In genomic region chr6:111840821-111841220, GRCh38 we compare ENCODE assay signal across 15 cellular contexts. TPM values are rescaled to one million over a fixed set of nuclear protein-coding genes. Genes with fewer than 3 reads are reported as not detected.
A peak's percentile ranks its signal among the peaks of the same experiment; 100 is the strongest.
DNase-seq lines count a peak whose midpoint lies in the region; ATAC-seq and TF ChIP-seq lines count a peak whose summit lies in the region.
"Had no signal": no experiment of that assay in that cellular context is flagged by ENCODE, and none has a peak within 500 bp of the region (broad histone marks: within the 10 kb centered on the region; RNA-seq: fewer than 3 reads in every experiment).

No MANE protein-coding gene starts in this region.

- peaks cover 8 to 55% (median 41%) of the 10 kb centered on the region in 4 donors for H3K4me1 Mint-ChIP-seq in CD4-positive, CD25-positive, alpha-beta regulatory T cell
- peaks cover under 1% of the 10 kb centered on the region for H3K4me1 Mint-ChIP-seq in neural progenitor cell
- peaks cover 0 to 8% (median 0%) of the 10 kb centered on the region in 3 donors for H3K4me1 Mint-ChIP-seq in CD8-positive, alpha-beta memory T cell
- H3K4me1 Mint-ChIP-seq in T-helper 17 cell: peaks cover 54% of the 10 kb centered on the region

- H3K4me1 ChIP-seq in BLaER1 (peaks cover 94% of the 10 kb centered on the region), neural progenitor cell (peaks cover 58% of the 10 kb centered on the region)
- peaks cover 100% of the 10 kb centered on the region for H3K4me1 ChIP-seq in CD4-positive, CD25-positive, alpha-beta regulatory T cell (ENCODE audit: control insufficient read depth, insufficient read depth, low read length, poor library complexity, severe bottlenecking)
- peaks cover 84% of the 10 kb centered on the region for H3K4me1 ChIP-seq in effector memory CD4-positive, alpha-beta T cell (ENCODE audit: control insufficient read depth, insufficient read depth, low read length, poor library complexity, severe bottlenecking)
- H3K4me1 ChIP-seq in CD8-positive, alpha-beta memory T cell (ENCODE audit: insufficient read depth, low read length): peaks cover 100% of the 10 kb centered on the region

- H3K27me3 ChIP-seq in BLaER1 (no peaks in the 10 kb centered on the region), neural progenitor cell (no peaks in the 10 kb centered on the region)
- no peaks in the 10 kb centered on the region for H3K27me3 ChIP-seq in CD4-positive, CD25-positive, alpha-beta regulatory T cell (ENCODE audit: control insufficient read depth, insufficient read depth, low read length)
- H3K27me3 ChIP-seq in effector memory CD4-positive, alpha-beta T cell (replicated peaks; ENCODE audit: control insufficient read depth, insufficient read depth, low read length, poor library complexity, severe bottlenecking): no peaks in the 10 kb centered on the region
- no peaks in the 10 kb centered on the region for H3K27me3 ChIP-seq in CD8-positive, alpha-beta memory T cell (ENCODE audit: insufficient read depth, low read length, poor library complexity, severe bottlenecking)

- peaks cover 33% of the 10 kb centered on the region for H3F3A ChIP-seq in neural progenitor cell (ENCODE audit: low read depth)

- no peak for TF ChIP-seq CTCF in neural progenitor cell (IDR thresholded peaks at IDR 0.05)

- peaks cover under 1% of the 10 kb centered on the region for H3K36me3 Mint-ChIP-seq in CD4-positive, CD25-positive, alpha-beta regulatory T cell
- H3K36me3 Mint-ChIP-seq in neural progenitor cell (peaks cover 21% of the 10 kb centered on the region), T-helper 17 cell (ENCODE audit: low read depth) (peaks cover 4% of the 10 kb centered on the region)
- peaks cover 0 to 37% (median 0%) of the 10 kb centered on the region in 3 donors for H3K36me3 Mint-ChIP-seq in CD8-positive, alpha-beta memory T cell

- H3K27ac ChIP-seq in BLaER1: peak overlapping the region; percentile 66; the same call in 1 of the 2 replicates
- peak overlapping the region; percentile 86 for H3K27ac ChIP-seq in CD4-positive, CD25-positive, alpha-beta regulatory T cell (ENCODE audit: insufficient read depth, low read length, poor library complexity, severe bottlenecking)
- H3K27ac ChIP-seq in effector memory CD4-positive, alpha-beta T cell (ENCODE audit: insufficient read depth, low read length, poor library complexity, severe bottlenecking): peak overlapping the region; percentile 58
- H3K27ac ChIP-seq in neural progenitor cell: no peak overlapping the region
- no peak overlapping the region for H3K27ac ChIP-seq in CD8-positive, alpha-beta memory T cell (ENCODE audit: low read depth, low read length)

- H3K27me3 Mint-ChIP-seq in CD4-positive, CD25-positive, alpha-beta regulatory T cell: no peaks in the 10 kb centered on the region
- H3K27me3 Mint-ChIP-seq in neural progenitor cell (ENCODE audit: insufficient read depth, low read depth) (no peaks in the 10 kb centered on the region), T-helper 17 cell (no peaks in the 10 kb centered on the region)
- no peaks in the 10 kb centered on the region for H3K27me3 Mint-ChIP-seq in CD8-positive, alpha-beta memory T cell

- ATAC-seq in CD4-positive, CD25-positive, alpha-beta regulatory T cell (ENCODE audit: low read depth in 2 of 2): no peak
- no peak for ATAC-seq in T-helper 17 cell
- ATAC-seq: GM12878, GM23338 had no signal

- H3K4me3 Mint-ChIP-seq in CD4-positive, CD25-positive, alpha-beta regulatory T cell: peak overlapping the region in 2 of 4 donors; percentile 24 to 47
- peak overlapping the region; percentile 36 for H3K4me3 Mint-ChIP-seq in neural progenitor cell
- no peak overlapping the region for H3K4me3 Mint-ChIP-seq in CD8-positive, alpha-beta memory T cell
- no peak overlapping the region for H3K4me3 Mint-ChIP-seq in T-helper 17 cell
- H3K4me3 Mint-ChIP-seq: GM23338 had no signal

- H4K20me1 ChIP-seq in BLaER1: peaks cover 40% of the 10 kb centered on the region
- H4K20me1 ChIP-seq in neural progenitor cell (ENCODE audit: low read depth): peaks cover 38% of the 10 kb centered on the region

- peaks cover 49% of the 10 kb centered on the region for H3K79me2 ChIP-seq in neural progenitor cell (ENCODE audit: low read depth)

- H3K4me2 ChIP-seq in BLaER1 (peak overlapping the region; percentile 86), neural progenitor cell (no peak overlapping the region)
- H3K4me2 ChIP-seq: GM23338 had no signal

- H2AFZ ChIP-seq in neural progenitor cell (replicated peaks): no peak overlapping the region
- H2AFZ ChIP-seq: GM23338 had no signal

- H3K27ac Mint-ChIP-seq in CD4-positive, CD25-positive, alpha-beta regulatory T cell: peak overlapping the region in 1 of 3 donors; percentile 96
- no peak overlapping the region for H3K27ac Mint-ChIP-seq in neural progenitor cell
- H3K27ac Mint-ChIP-seq in CD8-positive, alpha-beta memory T cell: peak overlapping the region in 1 of 8 donors; percentile 22
- no peak overlapping the region for H3K27ac Mint-ChIP-seq in T-helper 17 cell
- H3K27ac Mint-ChIP-seq: GM23338 had no signal

- H3K36me3 ChIP-seq in BLaER1: peaks cover 42% of the 10 kb centered on the region
- peaks cover 6% of the 10 kb centered on the region for H3K36me3 ChIP-seq in CD4-positive, CD25-positive, alpha-beta regulatory T cell (ENCODE audit: control insufficient read depth, insufficient read depth, low read length)
- no peaks in the 10 kb centered on the region for H3K36me3 ChIP-seq in effector memory CD4-positive, alpha-beta T cell (ENCODE audit: control insufficient read depth, insufficient read depth, low read length)
- no peaks in the 10 kb centered on the region for H3K36me3 ChIP-seq in neural progenitor cell
- H3K36me3 ChIP-seq in CD8-positive, alpha-beta memory T cell (ENCODE audit: insufficient read depth, low read length): peaks cover 4% of the 10 kb centered on the region

- H3K9ac ChIP-seq in BLaER1: peak overlapping the region; percentile 38; the same call in 1 of the 2 replicates
- H3K9ac ChIP-seq in neural progenitor cell: no peak overlapping the region

- POLR2A ChIA-PET in CD8-positive, alpha-beta memory T cell (lab: Charles Lee): interaction anchor here (0.7 kb wide), 2 partner anchors 21 to 27 kb away, joined by 3 to 6 read pairs; no protein-coding TSS in a partner anchor

- no peak overlapping the region for H3K4me3 ChIP-seq in BLaER1
- peak overlapping the region; percentile 72 for H3K4me3 ChIP-seq in CD4-positive, CD25-positive, alpha-beta regulatory T cell (ENCODE audit: low read depth, low read length)
- H3K4me3 ChIP-seq in effector memory CD4-positive, alpha-beta T cell (ENCODE audit: insufficient read depth, low read depth, low read length, poor library complexity, severe bottlenecking): no peak overlapping the region
- H3K4me3 ChIP-seq in neural progenitor cell: no peak overlapping the region
- no peak overlapping the region for H3K4me3 ChIP-seq in CD8-positive, alpha-beta memory T cell (ENCODE audit: low read length)
- H3K4me3 ChIP-seq: GM12878, GM23338 had no signal

- DNase-seq in CD4-positive, CD25-positive, alpha-beta regulatory T cell: no peak
- DNase-seq in effector memory CD4-positive, alpha-beta T cell: no peak
- DNase-seq in neural progenitor cell (ENCODE audit: low spot score): no peak
- no peak for DNase-seq in CD8-positive, alpha-beta memory T cell
- DNase-seq in T-helper 17 cell: no peak
- no peak for DNase-seq in NCI-H1436 (lab: John Stamatoyannopoulos, UW)
- DNase-seq: GDM1, MM.1S, NCI-H1092 treated with DMSO at 0.1 percent for 48 hours, NCI-H1694, NCI-H2227 treated with DMSO at 0.1 percent for 48 hours, NCI-H524 had no signal

- 0 out of 2 replicates have a peak, but pooled peaks cover 14% of the 10 kb centered on the region for H3K9me3 ChIP-seq in BLaER1
- no peaks in the 10 kb centered on the region for H3K9me3 ChIP-seq in CD4-positive, CD25-positive, alpha-beta regulatory T cell (ENCODE audit: control insufficient read depth in 2 of 2, low read length in 2 of 2)
- H3K9me3 ChIP-seq in effector memory CD4-positive, alpha-beta T cell (ENCODE audit: control insufficient read depth, low read length): no peaks in the 10 kb centered on the region
- no peaks in the 10 kb centered on the region for H3K9me3 ChIP-seq in neural progenitor cell (ENCODE audit: low read depth)
- H3K9me3 ChIP-seq in CD8-positive, alpha-beta memory T cell (ENCODE audit: low read length): no peaks in the 10 kb centered on the region
- H3K9me3 ChIP-seq in T-helper 17 cell (ENCODE audit: control insufficient read depth, low read length, poor library complexity, severe bottlenecking): no peaks in the 10 kb centered on the region

- H3K9me3 Mint-ChIP-seq in CD4-positive, CD25-positive, alpha-beta regulatory T cell: no peaks in the 10 kb centered on the region
- H3K9me3 Mint-ChIP-seq in neural progenitor cell: no peaks in the 10 kb centered on the region
- no peaks in the 10 kb centered on the region for H3K9me3 Mint-ChIP-seq in CD8-positive, alpha-beta memory T cell
- H3K9me3 Mint-ChIP-seq: GM23338 had no signal

- CTCF ChIA-PET in CD8-positive, alpha-beta memory T cell (lab: Charles Lee): interaction anchor here (0.8 to 2.8 kb wide), 5 partner anchors 9 to 188 kb away, joined by 3 to 15 read pairs (median 5); no protein-coding TSS in a partner anchor

RNA-seq across cellular contexts. Expression of gene FYN, which starts 32.4 kb away (rescaled TPM):
- 592 TPM for total RNA-seq in CD4-positive, CD25-positive, alpha-beta regulatory T cell
- 100 to 1,000 TPM; 267 to 320 (median 288) TPM for polyA plus RNA-seq in CD4-positive, CD25-positive, alpha-beta regulatory T cell
- total RNA-seq in neural progenitor cell (ENCODE audit: low replicate concordance) (149 and 167 TPM in 2 replicates), T-helper 17 cell (100 to 1,000 TPM; 455 to 472 TPM)
- 100 to 1,000 TPM; 481 to 491 TPM for total RNA-seq in CD8-positive, alpha-beta memory T cell
- 611 TPM for polyA plus RNA-seq in CD8-positive, alpha-beta memory T cell

Comparison
In these comparisons a context has a peak if more than half of its experiments do, and no peak if none do; other contexts are left out.
1. H3K27ac ChIP-seq: peak in BLaER1 (single experiment), CD4-positive, CD25-positive, alpha-beta regulatory T cell (single experiment) and effector memory CD4-positive, alpha-beta T cell (single experiment); none in neural progenitor cell (single experiment) and CD8-positive, alpha-beta memory T cell (single experiment).